ENCODE assay signal across 6 cellular contexts in genomic region chr16:56811602-56812001, GRCh38. TPM values are rescaled to one million over a fixed set of nuclear protein-coding genes. Genes with fewer than 3 reads are reported as not detected.
"Had no signal": no experiment of that assay in that cellular context is flagged by ENCODE, and none has a peak within 500 bp of the region (broad histone marks: within the 10 kb centered on the region; RNA-seq: fewer than 3 reads in every experiment).

No MANE protein-coding gene starts in this region.

RNA-seq across cellular contexts. Expression of gene SLC12A3, which starts 53.4 kb away (rescaled TPM):
- total RNA-seq: M059J, PC-3, Right ventricle myocardium superior, RPMI7951, SJSA1 had no signal
- polyA plus RNA-seq: SK-N-SH had no signal
